In genomic region chr12:49623142-49623899, GRCh38 we compare ENCODE assay signal across 1 cellular context.
TF ChIP-seq lines count a peak whose summit lies in the region.

Gene PRPF40B (plus strand): TSS chr12:49623561. CDS start chr12:49623591, 30 bp downstream.

TF ChIP-seq in HepG2, 621 proteins besides CTCF, POLR2A, EP300 and RAD21 (continued from another document and continues in another):
- TF ChIP-seq RXRA (CRISPR knock-in tag; IDR thresholded peaks at IDR 0.05) (0 out of 2 replicates have a peak, but pooled peaks have one; percentile 50), DNMT1 (CRISPR knock-in tag; IDR thresholded peaks at IDR 0.05) (no peak; the same call in 1 of the 2 replicates), ZFY (CRISPR knock-in tag; IDR thresholded peaks at IDR 0.05) (peak; percentile 52), ZNF614 (CRISPR knock-in tag; IDR thresholded peaks at IDR 0.05; ENCODE audit: borderline replicate concordance) (0 out of 2 replicates have a peak, but pooled peaks have one; percentile 54), E2F5 (CRISPR knock-in tag; conservative IDR thresholded peaks at IDR 0.05) (no peak), HDAC1 (CRISPR knock-in tag; IDR thresholded peaks at IDR 0.05) (no peak), ZNF331 (CRISPR knock-in tag; IDR thresholded peaks at IDR 0.05) (no peak; the same call in 1 of the 2 replicates), SOX5 (CRISPR knock-in tag; IDR thresholded peaks at IDR 0.05; ENCODE audit: borderline replicate concordance) (no peak; the same call in 1 of the 2 replicates), ZFAT (CRISPR knock-in tag; conservative IDR thresholded peaks at IDR 0.05) (no peak), KMT2A (CRISPR knock-in tag; IDR thresholded peaks at IDR 0.05) (peak; percentile 41; the same call in 1 of the 2 replicates), ZNF530 (CRISPR knock-in tag; IDR thresholded peaks at IDR 0.05; ENCODE audit: low read depth) (no peak), MED13 (CRISPR knock-in tag; IDR thresholded peaks at IDR 0.05) (no peak), TCF7 (IDR thresholded peaks at IDR 0.05; ENCODE audit: low read depth) (no peak), ZC3H13 (CRISPR knock-in tag; IDR thresholded peaks at IDR 0.05) (peak; percentile 34; the same call in 1 of the 2 replicates), ZNF501 (CRISPR knock-in tag; IDR thresholded peaks at IDR 0.05) (0 out of 2 replicates have a peak, but pooled peaks have one; percentile 9), ZNF841 (CRISPR knock-in tag; IDR thresholded peaks at IDR 0.05; ENCODE audit: borderline replicate concordance) (0 out of 2 replicates have a peak, but pooled peaks have one; percentile 10), NFYC (CRISPR knock-in tag; IDR thresholded peaks at IDR 0.05) (peak; percentile 89), HMGXB3 (CRISPR knock-in tag; IDR thresholded peaks at IDR 0.05; ENCODE audit: borderline replicate concordance) (peak; percentile 99), ZNF337 (CRISPR knock-in tag; IDR thresholded peaks at IDR 0.05; ENCODE audit: borderline replicate concordance, low read depth) (no peak), E2F2 (CRISPR knock-in tag; IDR thresholded peaks at IDR 0.05; ENCODE audit: borderline replicate concordance) (no peak), ZNF362 (CRISPR knock-in tag; IDR thresholded peaks at IDR 0.05; ENCODE audit: borderline replicate concordance) (peak; percentile 72; the same call in 1 of the 2 replicates), ZNF574 (CRISPR knock-in tag; IDR thresholded peaks at IDR 0.05) (peak; percentile 54), JUNB (CRISPR knock-in tag; IDR thresholded peaks at IDR 0.05; ENCODE audit: borderline replicate concordance) (no peak), ZNF512B (CRISPR knock-in tag; IDR thresholded peaks at IDR 0.05; ENCODE audit: borderline replicate concordance) (no peak), ZNF652 (CRISPR knock-in tag; IDR thresholded peaks at IDR 0.05; ENCODE audit: borderline replicate concordance, low read depth) (peak; percentile 93), PAX8 (CRISPR knock-in tag; IDR thresholded peaks at IDR 0.05; ENCODE audit: borderline replicate concordance) (no peak), ZFX (CRISPR knock-in tag; IDR thresholded peaks at IDR 0.05; ENCODE audit: low read depth) (peak; percentile 50), SNRNP70 (IDR thresholded peaks at IDR 0.05; ENCODE audit: low read depth, low read length) (no peak), ZFP1 (CRISPR knock-in tag; IDR thresholded peaks at IDR 0.05) (no peak), ERF (CRISPR knock-in tag; IDR thresholded peaks at IDR 0.05) (peak; percentile 27; the same call in 1 of the 2 replicates), RFXANK (CRISPR knock-in tag; IDR thresholded peaks at IDR 0.05) (no peak), FIP1L1 (IDR thresholded peaks at IDR 0.05; ENCODE audit: borderline replicate concordance, insufficient read depth, low read depth, low read length) (no peak), CEBPG (CRISPR knock-in tag; IDR thresholded peaks at IDR 0.05) (no peak), ZNF160 (CRISPR knock-in tag; IDR thresholded peaks at IDR 0.05) (no peak), MAZ (IDR thresholded peaks at IDR 0.05; ENCODE audit: borderline replicate concordance, low read depth, low read length) (no peak; the same call in 1 of the 2 replicates), MAZ (CRISPR knock-in tag; IDR thresholded peaks at IDR 0.05; ENCODE audit: low read depth) (peak; percentile 88), ZNF816 (CRISPR knock-in tag; IDR thresholded peaks at IDR 0.05; ENCODE audit: borderline replicate concordance) (no peak; the same call in 1 of the 2 replicates), ARNTL (CRISPR knock-in tag; IDR thresholded peaks at IDR 0.05) (no peak), MTF1 (CRISPR knock-in tag; IDR thresholded peaks at IDR 0.05) (no peak), PAXIP1 (CRISPR knock-in tag; conservative IDR thresholded peaks at IDR 0.05) (peak; percentile 19; the same call in 1 of the 2 replicates), ARID5B (CRISPR knock-in tag; IDR thresholded peaks at IDR 0.05) (peak; percentile 39; the same call in 1 of the 2 replicates)
